ENCODE assay signal across 1 cellular context in the genomic region with DNA sequence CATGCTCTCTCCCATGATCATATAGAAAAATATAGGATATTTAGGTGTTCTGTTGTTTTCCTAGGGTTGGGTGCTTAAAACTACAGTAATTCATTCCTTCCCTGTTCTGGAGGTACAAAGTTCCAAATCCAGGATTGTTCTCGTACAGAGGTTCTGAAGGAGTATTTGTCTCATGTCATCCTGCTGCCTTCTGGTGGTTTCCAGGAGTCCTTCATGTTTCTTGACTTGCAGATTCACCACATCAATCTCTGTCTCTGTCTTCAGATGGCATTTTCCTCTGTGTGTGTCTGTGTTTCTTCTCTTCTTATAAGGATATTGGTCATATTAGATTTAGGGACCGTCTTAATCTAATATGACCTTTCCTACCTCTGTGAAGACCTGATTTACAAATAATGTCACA.
TF ChIP-seq lines count a peak whose summit lies in the region.

No MANE protein-coding gene starts in this region.

TF ChIP-seq in H1, 55 proteins besides CTCF, POLR2A, EP300 and RAD21:
- no peak for TF ChIP-seq HDAC6 (IDR thresholded peaks at IDR 0.05; ENCODE audit: low read depth, low read length)
- no peak for TF ChIP-seq TEAD4 (IDR thresholded peaks at IDR 0.05; ENCODE audit: low read depth, low read length)
- TF ChIP-seq CHD7 (IDR thresholded peaks at IDR 0.05; ENCODE audit: insufficient replicate concordance, low read length) = no peak
- TF ChIP-seq BRCA1 (IDR thresholded peaks at IDR 0.05; ENCODE audit: low read depth, low read length) = no peak
- TF ChIP-seq CBX5 (IDR thresholded peaks at IDR 0.05; ENCODE audit: low read depth, low read length) = no peak
- TF ChIP-seq GTF2F1 (IDR thresholded peaks at IDR 0.05; ENCODE audit: borderline replicate concordance, low read depth, low read length) = no peak
- TF ChIP-seq KDM1A (IDR thresholded peaks at IDR 0.05; ENCODE audit: borderline replicate concordance, low read length) = no peak
- TF ChIP-seq KDM5A (IDR thresholded peaks at IDR 0.05; ENCODE audit: low read length) = no peak
- TF ChIP-seq TCF12 (IDR thresholded peaks at IDR 0.05; ENCODE audit: low read depth, low read length) = no peak
- TF ChIP-seq MAFK (IDR thresholded peaks at IDR 0.05; ENCODE audit: low read depth, low read length) = no peak
- TF ChIP-seq EZH2 (IDR thresholded peaks at IDR 0.05; ENCODE audit: low read depth, low read length, severe bottlenecking) = no peak
- no peak for TF ChIP-seq KDM4A (IDR thresholded peaks at IDR 0.05; ENCODE audit: low read depth, low read length, severe bottlenecking)
- TF ChIP-seq JUND (IDR thresholded peaks at IDR 0.05; ENCODE audit: low read length) = no peak
- TF ChIP-seq, protein P1, sequence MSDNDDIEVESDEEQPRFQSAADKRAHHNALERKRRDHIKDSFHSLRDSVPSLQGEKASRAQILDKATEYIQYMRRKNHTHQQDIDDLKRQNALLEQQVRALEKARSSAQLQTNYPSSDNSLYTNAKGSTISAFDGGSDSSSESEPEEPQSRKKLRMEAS (IDR thresholded peaks at IDR 0.05) = no peak
- TF ChIP-seq BCL11A (IDR thresholded peaks at IDR 0.05; ENCODE audit: low read depth in 2 of 2, low read length in 2 of 2) = no peak
- TF ChIP-seq NRF1 (IDR thresholded peaks at IDR 0.05; ENCODE audit: low read depth, low read length) = no peak
- TF ChIP-seq FOSL1 (IDR thresholded peaks at IDR 0.05; ENCODE audit: insufficient read depth, low read depth, low read length) = no peak
- TF ChIP-seq SRF (IDR thresholded peaks at IDR 0.05; ENCODE audit: low read depth, low read length) = no peak
- no peak for TF ChIP-seq JUN (IDR thresholded peaks at IDR 0.05; ENCODE audit: low read depth, low read length)
- no peak for TF ChIP-seq ZNF274 (IDR thresholded peaks at IDR 0.05; ENCODE audit: borderline replicate concordance, extremely low read depth, low read length)
TF ChIP-seq in H1: peak in this region for 0.
